ENCODE assay signal across 8 cellular contexts in genomic region chr13:110308377-110309158, GRCh38. TPM values are rescaled to one million over a fixed set of nuclear protein-coding genes. Genes with fewer than 3 reads are reported as not detected.
DNase-seq lines count a peak whose midpoint lies in the region; ATAC-seq, FAIRE-seq and TF ChIP-seq lines count a peak whose summit lies in the region.

No MANE protein-coding gene starts in this region.

- peaks cover 30 to 45% of the 10 kb centered on the region in 2 experiments for H3K4me1 ChIP-seq in trophoblast cell (ENCODE audit: control insufficient read depth in 1 of 2, insufficient read depth in 2 of 2, low read length in 2 of 2)

- peaks cover 16 to 27% of the 10 kb centered on the region in 2 experiments for H3K36me3 ChIP-seq in trophoblast cell (ENCODE audit: control insufficient read depth in 1 of 2, insufficient read depth in 2 of 2, low read length in 2 of 2)

- peak overlapping the region; percentile 74 for H2AFZ ChIP-seq in trophoblast cell (ENCODE audit: insufficient read depth, low read length, poor library complexity)

- H2BK120ac ChIP-seq in trophoblast cell (ENCODE audit: insufficient read depth, low read length, poor library complexity), result peak overlapping the region; percentile 73

- peak overlapping the region; percentile 4 for H4K12ac ChIP-seq in trophoblast cell (ENCODE audit: low read depth, low read length)

- peak overlapping the region; percentile 84 for H3K14ac ChIP-seq in trophoblast cell (ENCODE audit: low read length)

- DNase-seq in EH (ENCODE audit: low read depth), result peak; percentile 78
- peak; percentile 13 for DNase-seq in SK-N-DZ (ENCODE audit: low spot score)
- peak; percentile 70 for DNase-seq in glomerular visceral epithelial cell (ENCODE audit: extremely low spot score)
- peak; percentile 17 to 73 for DNase-seq in trophoblast cell
- no peak for DNase-seq in activated naive CD4-positive, alpha-beta T cell (lab: John Stamatoyannopoulos, UW)
- DNase-seq in GM12891 (ENCODE audit: insufficient read length, low spot score), result no peak
- no peak for DNase-seq in NCI-H1092 treated with DMSO at 0.1 percent for 48 hours (lab: John Stamatoyannopoulos, UW)

- H2BK5ac ChIP-seq in trophoblast cell (ENCODE audit: low read depth, low read length, poor library complexity), result peak overlapping the region; percentile 93

- no peaks in the 10 kb centered on the region for H3K9me3 ChIP-seq in trophoblast cell (ENCODE audit: insufficient read depth, low read depth, low read length)

- peak overlapping the region; percentile 80 for H4K91ac ChIP-seq in trophoblast cell (ENCODE audit: low read depth, low read length)

- no peak overlapping the region for H3K23ac ChIP-seq in trophoblast cell (ENCODE audit: low read length)

- no peak for FAIRE-seq in GM12891 (lab: Jason Lieb, UNC)

- peak overlapping the region; percentile 93 for H3K4me3 ChIP-seq in trophoblast cell (ENCODE audit: low read depth, low read length)

- H3K9ac ChIP-seq in trophoblast cell (ENCODE audit: low read length), result peak overlapping the region; percentile 93

- peak overlapping the region; percentile 40 for H2AK5ac ChIP-seq in trophoblast cell (ENCODE audit: low read length)

- H3K4ac ChIP-seq in trophoblast cell (ENCODE audit: low read depth, low read length), result peak overlapping the region; percentile 94

- no peak overlapping the region for H2BK12ac ChIP-seq in trophoblast cell (ENCODE audit: low read length)

- H3K18ac ChIP-seq in trophoblast cell (ENCODE audit: low read length), result peak overlapping the region; percentile 81

- no peak for TF ChIP-seq POLR2A in GM12891 (IDR thresholded peaks at IDR 0.05; ENCODE audit: low read depth, low read length)

- no CpG with 5 or more reads among the region's 38 CpGs for WGBS in trophoblast cell (ENCODE audit: extremely low coverage, insufficient coverage, insufficient read length)

- ATAC-seq in GM21786 (IDR thresholded peaks at IDR 0.05; ENCODE audit: unreplicated experiment), result no peak

- H3K27me3 ChIP-seq in trophoblast cell (ENCODE audit: insufficient read depth, low read length), result no peaks in the 10 kb centered on the region

- H3K27ac ChIP-seq in trophoblast cell (ENCODE audit: low read depth, low read length), result peak overlapping the region; percentile 66

- H4K8ac ChIP-seq in trophoblast cell (ENCODE audit: low read depth, low read length), result peak overlapping the region; percentile 33

- H3K79me1 ChIP-seq in trophoblast cell (ENCODE audit: low read length), result peaks cover 47% of the 10 kb centered on the region

- peak overlapping the region; percentile 72 for H3K4me2 ChIP-seq in trophoblast cell (ENCODE audit: low read length)

- peaks cover 41% of the 10 kb centered on the region for H3K79me2 ChIP-seq in trophoblast cell (ENCODE audit: control insufficient read depth, insufficient read depth, low read length, poor library complexity)

TF ChIP-seq in GM12891, 5 proteins besides CTCF, POLR2A, EP300 and RAD21:
- TF ChIP-seq SPI1 (IDR thresholded peaks at IDR 0.05; ENCODE audit: low read depth, low read length) (no peak), TAF1 (IDR thresholded peaks at IDR 0.05; ENCODE audit: low read depth, low read length) (no peak), POU2F2 (IDR thresholded peaks at IDR 0.05; ENCODE audit: low read depth, low read length) (no peak), PAX5 (IDR thresholded peaks at IDR 0.05; ENCODE audit: insufficient read depth, low read length, severe bottlenecking) (no peak), POLR2AphosphoS5 (IDR thresholded peaks at IDR 0.05; ENCODE audit: low read depth, low read length) (no peak)

RNA-seq across cellular contexts. Expression of gene COL4A2, which starts 1.5 kb away (rescaled TPM):
- 65.4 and 81.9 TPM in 2 replicates for polyA plus RNA-seq in SK-N-DZ (2014; cell fraction: cytosol; rRNA removed)
- polyA plus RNA-seq in SK-N-DZ (2014; cell fraction: nucleus; rRNA removed), result 108 and 116 TPM in 2 replicates
- polyA plus RNA-seq in trophoblast cell (2013), result 769 and 825 TPM in 2 replicates
- polyA plus RNA-seq in GM12891 (2012; ENCODE audit: low read depth, missing spikeins), result 0.37 TPM

RNA-seq across cellular contexts. Expression of gene COL4A1, which starts 1.6 kb away (rescaled TPM):
- polyA plus RNA-seq in SK-N-DZ (2014; cell fraction: cytosol; rRNA removed), result 47.5 and 48.2 TPM in 2 replicates
- 44.8 and 49.1 TPM in 2 replicates for polyA plus RNA-seq in SK-N-DZ (2014; cell fraction: nucleus; rRNA removed)
- polyA plus RNA-seq in trophoblast cell (2013), result 445 and 497 TPM in 2 replicates
- polyA plus RNA-seq in GM12891 (2012; ENCODE audit: low read depth, missing spikeins), result not detected

Comparison
In these comparisons a context has a peak if more than half of its experiments do, and no peak if none do; other contexts are left out.
1. DNase-seq: peak in EH (single experiment), SK-N-DZ (single experiment), glomerular visceral epithelial cell (single experiment) and trophoblast cell (2 of 2); none in activated naive CD4-positive, alpha-beta T cell (0 of 4), GM12891 (single experiment) and NCI-H1092 treated with DMSO at 0.1 percent for 48 hours (single experiment).